11 cellular contexts compared by ENCODE assay signal in the genomic region with DNA sequence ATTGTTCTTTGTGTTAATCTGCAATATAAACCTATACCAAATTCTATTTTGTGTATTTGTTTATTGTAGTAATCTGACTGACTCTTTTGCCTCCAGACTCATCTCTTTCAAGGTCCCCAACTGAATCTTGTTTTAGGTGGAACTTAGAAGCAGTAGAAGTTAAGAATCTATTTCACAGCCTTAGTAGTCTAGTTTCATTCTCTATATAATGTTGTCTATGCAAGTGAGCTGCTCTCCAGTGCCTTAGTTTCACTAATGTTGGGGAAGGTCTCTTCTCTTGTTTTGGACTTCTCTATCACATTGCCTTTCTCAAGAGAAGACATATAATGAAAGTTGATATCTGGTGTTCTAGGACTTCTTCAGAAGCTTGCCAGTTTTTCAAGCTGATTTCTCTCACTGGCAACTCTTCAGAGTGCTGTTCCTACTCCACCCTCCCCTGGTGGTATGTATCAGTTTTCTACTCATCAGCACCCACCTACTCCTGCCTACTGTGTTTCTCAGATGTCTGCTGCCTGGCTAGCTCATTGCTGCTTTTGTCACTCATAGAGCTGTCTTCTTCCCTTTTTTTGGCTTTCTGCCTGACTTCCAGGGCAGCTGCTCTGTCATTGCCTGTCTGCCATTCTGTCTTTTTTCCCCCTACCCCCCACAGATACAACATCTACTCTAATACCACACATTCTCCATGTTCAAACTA.
DNase-seq lines count a peak whose midpoint lies in the region; ATAC-seq, FAIRE-seq and TF ChIP-seq lines count a peak whose summit lies in the region.
"Had no signal": no experiment of that assay in that cellular context is flagged by ENCODE, and none has a peak within 500 bp of the region (broad histone marks: within the 10 kb centered on the region; RNA-seq: fewer than 3 reads in every experiment).

No MANE protein-coding gene starts in this region.

- H3K36me3 ChIP-seq in astrocyte (ENCODE audit: insufficient read depth, low read length), result peaks cover 5% of the 10 kb centered on the region
- H3K36me3 ChIP-seq in aorta (ENCODE audit: control insufficient read depth in 1 of 2, insufficient read depth in 2 of 2, low read length in 1 of 2), result peaks cover 0 to 5% of the 10 kb centered on the region in 2 donors

- H3K27me3 Mint-ChIP-seq in astrocyte (ENCODE audit: low read depth, unreplicated experiment), result no peaks in the 10 kb centered on the region
- H3K27me3 Mint-ChIP-seq: CD4-positive, CD25-positive, alpha-beta regulatory T cell had no signal

- H3K36me3 Mint-ChIP-seq in astrocyte (ENCODE audit: low read depth, unreplicated experiment), result peaks cover 4% of the 10 kb centered on the region

- intact Hi-C loops in aorta (cut with DNase I), result no loop called here

- H3K4me3 ChIP-seq in AG10803 (ENCODE audit: low read length) (no peak overlapping the region), astrocyte (ENCODE audit: insufficient read depth, low read depth, low read length) (no peak overlapping the region), aorta (ENCODE audit: low read length in 2 of 2) (no peak overlapping the region)
- H3K4me3 ChIP-seq: upper lobe of right lung had no signal

- H3K9me3 Mint-ChIP-seq in astrocyte (ENCODE audit: unreplicated experiment), result no peaks in the 10 kb centered on the region

- H3K4me1 ChIP-seq in astrocyte (ENCODE audit: insufficient read depth, low read length) (no peaks in the 10 kb centered on the region), aorta (ENCODE audit: control insufficient read depth in 1 of 2, insufficient read depth in 2 of 2, low read length in 2 of 2) (no peaks in the 10 kb centered on the region)
- H3K4me1 ChIP-seq: upper lobe of right lung had no signal

- no peak overlapping the region for H3K27ac ChIP-seq in astrocyte (ENCODE audit: low read depth, low read length)
- H3K27ac ChIP-seq in aorta (ENCODE audit: low read depth in 1 of 2, low read length in 2 of 2), result no peak overlapping the region
- H3K27ac ChIP-seq: upper lobe of right lung had no signal

- H3K4me2 ChIP-seq in astrocyte (ENCODE audit: low read length), result no peak overlapping the region

- no peaks in the 10 kb centered on the region for H3K27me3 ChIP-seq in astrocyte (ENCODE audit: insufficient read depth, low read length)
- no peaks in the 10 kb centered on the region for H3K27me3 ChIP-seq in aorta (ENCODE audit: control insufficient read depth in 1 of 2, insufficient read depth in 2 of 2, low read length in 1 of 2)
- H3K27me3 ChIP-seq: upper lobe of right lung had no signal

- TF ChIP-seq CTCF in AG10803 (conservative IDR thresholded peaks at IDR 0.05; ENCODE audit: low read length) (no peak), astrocyte (IDR thresholded peaks at IDR 0.05; ENCODE audit: insufficient read depth, low read depth, low read length) (no peak)

- DNase-seq in AG10803 (ENCODE audit: low read depth) (peak; percentile 41), astrocyte (ENCODE audit: low read depth) (no peak), NCI-H446 treated with DMSO at 0.1 percent for 48 hours (lab: John Stamatoyannopoulos, UW) (no peak), mucosa of gallbladder (ENCODE audit: low spot score) (no peak), aorta (no peak)
- no peak for DNase-seq in activated CD8-positive, alpha-beta memory T cell treated with anti-CD3 and anti-CD28 coated beads, Interleukin-2, amount 50 U/mL, for 48 hours
- DNase-seq: CD4-positive, CD25-positive, alpha-beta regulatory T cell; stimulated activated CD4-positive, alpha-beta T cell treated with anti-CD3 and anti-CD28 coated beads, Interleukin-4, amount 100 ng/mL, for 4 hours; upper lobe of right lung had no signal

- H3K79me2 ChIP-seq in astrocyte (ENCODE audit: insufficient read depth, low read length), result no peaks in the 10 kb centered on the region

- H3K27ac Mint-ChIP-seq in astrocyte (ENCODE audit: unreplicated experiment), result peak overlapping the region; percentile 6

- no peak for FAIRE-seq in astrocyte (lab: Jason Lieb, UNC)

- peaks cover 13% of the 10 kb centered on the region for H4K20me1 ChIP-seq in astrocyte (ENCODE audit: insufficient read depth, low read length)

- H3K4me1 Mint-ChIP-seq in astrocyte (ENCODE audit: low read depth, unreplicated experiment), result peaks cover 10% of the 10 kb centered on the region

- H3K9ac ChIP-seq in astrocyte (ENCODE audit: low read length), result no peak overlapping the region

- no peaks in the 10 kb centered on the region for H3K9me3 ChIP-seq in astrocyte (ENCODE audit: insufficient read depth, low read depth, low read length)
- H3K9me3 ChIP-seq in aorta (ENCODE audit: control insufficient read depth, low read length), result no peaks in the 10 kb centered on the region
- H3K9me3 ChIP-seq: upper lobe of right lung had no signal

- ATAC-seq in GM18511 (IDR thresholded peaks at IDR 0.05; ENCODE audit: unreplicated experiment) (peak; percentile 51), HG03280 (IDR thresholded peaks at IDR 0.05; ENCODE audit: unreplicated experiment) (peak; percentile 55), aorta (ENCODE audit: low FRiP score) (no peak)
- ATAC-seq: upper lobe of right lung had no signal

- H3K4me3 Mint-ChIP-seq in astrocyte (ENCODE audit: unreplicated experiment), result peak overlapping the region; percentile 9
- H3K4me3 Mint-ChIP-seq: CD4-positive, CD25-positive, alpha-beta regulatory T cell had no signal

- no peak overlapping the region for H2AFZ ChIP-seq in astrocyte (ENCODE audit: low read depth, low read length)
